2 cellular contexts compared by ENCODE assay signal in genomic region chr1:239361403-239361802, GRCh38.
TF ChIP-seq lines count a peak whose summit lies in the region.

No MANE protein-coding gene starts in this region.

TF ChIP-seq in IMR-90, 13 proteins besides CTCF, POLR2A, EP300 and RAD21:
- TF ChIP-seq BHLHE40 (IDR thresholded peaks at IDR 0.05; ENCODE audit: low read depth, low read length) (no peak), CHD1 (IDR thresholded peaks at IDR 0.05; ENCODE audit: low read depth, low read length) (no peak), USF2 (IDR thresholded peaks at IDR 0.05; ENCODE audit: low read depth, low read length) (no peak)
TF ChIP-seq in IMR-90: peak in this region for 0.

TF ChIP-seq in GM12891, 5 proteins besides CTCF, POLR2A, EP300 and RAD21:
- TF ChIP-seq POU2F2 (IDR thresholded peaks at IDR 0.05; ENCODE audit: low read depth, low read length) = no peak
